In genomic region chr16:2560798-2561133, GRCh38 we compare ENCODE assay signal across 1 cellular context.
TF ChIP-seq lines count a peak whose summit lies in the region.

No MANE protein-coding gene starts in this region.

TF ChIP-seq in HepG2, 621 proteins besides CTCF, POLR2A, EP300 and RAD21:
- 0 out of 2 replicates have a peak, but pooled peaks have one; percentile 26 for TF ChIP-seq ZBTB33 (CRISPR knock-in tag; IDR thresholded peaks at IDR 0.05)
- TF ChIP-seq STAG1 (CRISPR knock-in tag; IDR thresholded peaks at IDR 0.05) = peak; percentile 72
- peak; percentile 28; the same call in 1 of the 2 replicates for TF ChIP-seq THRA (CRISPR knock-in tag; IDR thresholded peaks at IDR 0.05; ENCODE audit: borderline replicate concordance)
- TF ChIP-seq SAP130 (CRISPR knock-in tag; IDR thresholded peaks at IDR 0.05; ENCODE audit: low read depth) = peak; percentile 37; the same call in 1 of the 2 replicates
- TF ChIP-seq KDM2A (CRISPR knock-in tag; IDR thresholded peaks at IDR 0.05; ENCODE audit: borderline replicate concordance, low read depth) = peak; percentile 30; the same call in 1 of the 2 replicates
